ENCODE assay signal across 20 cellular contexts in genomic region chr1:83026745-83027144, GRCh38.
DNase-seq lines count a peak whose midpoint lies in the region; ATAC-seq, FAIRE-seq and TF ChIP-seq lines count a peak whose summit lies in the region.
"Had no signal": no experiment of that assay in that cellular context is flagged by ENCODE, and none has a peak within 500 bp of the region (broad histone marks: within the 10 kb centered on the region; RNA-seq: fewer than 3 reads in every experiment).

No MANE protein-coding gene starts in this region.

- CTCF ChIA-PET in SK-N-SH (lab: Yijun Ruan, JAX) = no interaction called here

- H3K36me3 ChIP-seq in SK-N-SH (replicated peaks in 1 of 2; ENCODE audit: control insufficient read depth in 1 of 2, insufficient read depth in 2 of 2, low read length in 1 of 2) (no peaks in the 10 kb centered on the region), right atrium auricular region (no peaks in the 10 kb centered on the region)
- H3K36me3 ChIP-seq: BE2C, Peyer's patch had no signal

- H3K27me3 ChIP-seq in SK-N-SH (ENCODE audit: insufficient read depth) (no peaks in the 10 kb centered on the region), right atrium auricular region (no peaks in the 10 kb centered on the region)
- H3K27me3 ChIP-seq: BE2C, Peyer's patch had no signal

- peaks cover 0 to 2% of the 10 kb centered on the region in 2 experiments; a peak in 2 of 4 replicates for H3K4me1 ChIP-seq in SK-N-SH (ENCODE audit: control insufficient read depth in 1 of 2, insufficient read depth in 2 of 2, low read depth in 1 of 2, low read length in 1 of 2)
- no peaks in the 10 kb centered on the region for H3K4me1 ChIP-seq in right atrium auricular region
- H3K4me1 ChIP-seq: BE2C, Peyer's patch had no signal

- H3K4me2 ChIP-seq in SK-N-SH = no peak overlapping the region; the same call in 1 of the 2 replicates

- H3K27ac ChIP-seq in SK-N-SH (ENCODE audit: low read depth in 2 of 2, low read length in 1 of 2) (peak overlapping the region in 1 of 2 experiments; percentile 23; a peak in 1 of 4 replicates), right atrium auricular region (no peak overlapping the region)
- H3K27ac ChIP-seq: Peyer's patch had no signal

- TF ChIP-seq EP300 in SK-N-SH (IDR thresholded peaks at IDR 0.05; ENCODE audit: borderline replicate concordance in 1 of 2, low read depth in 1 of 2, low read length in 1 of 2) = no peak

- POLR2A ChIA-PET in SK-N-SH (lab: Yijun Ruan, JAX) = no interaction called here

- H2AFZ ChIP-seq in SK-N-SH (ENCODE audit: low read depth) = no peak overlapping the region

- DNase-seq in GM04504 (ENCODE audit: low read depth) (peak; percentile 25), SK-N-SH (no peak), fibroblast of gingiva (ENCODE audit: low read depth) (peak; percentile 42), renal cortical epithelial cell (ENCODE audit: low read depth) (peak; percentile 7), right atrium auricular region (ENCODE audit: low spot score) (no peak), epidermal melanocyte (ENCODE audit: insufficient read length, low spot score) (no peak), HTR-8/SVneo (ENCODE audit: insufficient read length, low spot score) (no peak)
- DNase-seq: ACHN; BE2C; CD4-positive, alpha-beta T cell; HCEC 1CT; KBM-7; NCI-H1436; NCI-H2029 treated with DMSO at 0.1 percent for 48 hours; NCI-H2171 treated with DMSO at 0.1 percent for 48 hours; NCI-H510A; NCI-H82; Peyer's patch; Right ventricle myocardium superior had no signal

- no peak for FAIRE-seq in HTR-8/SVneo (lab: Jason Lieb, UNC)

- no peak overlapping the region for H3K9ac ChIP-seq in SK-N-SH

- 31% methylated on average over 2 of the region's 2 CpGs for WGBS in SK-N-SH (ENCODE audit: low lambda C conversion rate)

- no peak for ATAC-seq in GM19328 (IDR thresholded peaks at IDR 0.05; ENCODE audit: unreplicated experiment)

- no peaks in the 10 kb centered on the region for H3K79me2 ChIP-seq in SK-N-SH (ENCODE audit: insufficient read depth)

- H3F3A ChIP-seq in SK-N-SH (replicated peaks; ENCODE audit: insufficient read depth) = peaks cover 4% of the 10 kb centered on the region

- no peak for TF ChIP-seq RAD21 in SK-N-SH (IDR thresholded peaks at IDR 0.05; ENCODE audit: low read length)

- H3K9me2 ChIP-seq in SK-N-SH = no peaks in the 10 kb centered on the region

- H3K4me3 ChIP-seq in SK-N-SH (ENCODE audit: low read depth in 2 of 2, low read length in 1 of 2) (no peak overlapping the region), right atrium auricular region (no peak overlapping the region)
- H3K4me3 ChIP-seq: Peyer's patch had no signal

- TF ChIP-seq CTCF in SK-N-SH (IDR thresholded peaks at IDR 0.05) (no peak), right atrium auricular region (IDR thresholded peaks at IDR 0.05) (no peak)

- H4K20me1 ChIP-seq in SK-N-SH (ENCODE audit: insufficient read depth) = no peaks in the 10 kb centered on the region

- H3K9me3 ChIP-seq in SK-N-SH = no peaks in the 10 kb centered on the region
- no peaks in the 10 kb centered on the region for H3K9me3 ChIP-seq in right atrium auricular region
- H3K9me3 ChIP-seq: BE2C, Peyer's patch had no signal

TF ChIP-seq in SK-N-SH, 30 proteins besides CTCF, POLR2A, EP300 and RAD21:
- TF ChIP-seq TCF12 (IDR thresholded peaks at IDR 0.05) = peak; percentile 15; the same call in 1 of the 2 replicates
- no peak for TF ChIP-seq TEAD4 (IDR thresholded peaks at IDR 0.05; ENCODE audit: borderline replicate concordance, insufficient read depth)

Comparison
In these comparisons a context has a peak if more than half of its experiments do, and no peak if none do; other contexts are left out.
1. DNase-seq: peak in GM04504 (single experiment), fibroblast of gingiva (single experiment) and renal cortical epithelial cell (single experiment); none in SK-N-SH (single experiment), right atrium auricular region (single experiment), epidermal melanocyte (single experiment) and HTR-8/SVneo (single experiment).